8 cellular contexts compared by ENCODE assay signal in the genomic region with DNA sequence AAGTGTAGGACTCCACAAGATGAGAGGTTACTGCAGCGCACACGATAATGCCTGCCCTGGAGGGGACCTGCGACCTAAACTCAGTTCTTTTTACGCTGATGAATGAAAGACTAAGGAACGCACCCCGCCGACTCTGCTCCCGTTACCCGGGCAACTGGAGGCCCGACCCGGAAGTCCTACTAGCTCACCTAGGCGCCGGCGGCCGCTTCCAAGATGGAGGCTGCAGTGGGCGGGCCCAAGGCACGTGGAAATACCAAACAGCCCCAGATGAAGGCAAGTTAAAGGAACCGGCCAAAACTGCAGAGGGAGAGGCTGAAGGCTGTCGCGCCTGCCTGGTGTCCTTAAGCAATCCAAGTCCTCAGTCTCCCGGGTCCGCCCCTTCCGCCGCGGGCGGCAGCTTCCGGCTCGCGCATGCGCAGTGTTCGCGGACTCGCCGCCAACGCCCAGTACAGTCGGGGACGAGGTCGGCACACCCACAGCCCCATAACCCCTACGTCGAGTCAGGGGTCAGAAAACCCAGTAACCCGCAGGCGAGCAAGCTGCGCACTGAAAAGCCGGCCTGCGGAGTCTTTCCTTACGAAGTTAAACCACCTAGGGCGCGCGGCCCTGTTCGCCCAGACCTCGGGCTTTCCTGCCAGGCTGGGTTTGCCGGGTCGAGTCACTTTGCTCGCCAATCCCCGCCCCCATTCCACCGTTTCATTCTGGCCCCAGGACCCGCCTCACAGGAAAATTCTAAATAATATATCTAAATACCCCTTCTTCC. TPM values are rescaled to one million over a fixed set of nuclear protein-coding genes. Genes with fewer than 3 reads are reported as not detected.
DNase-seq lines count a peak whose midpoint lies in the region; ATAC-seq and TF ChIP-seq lines count a peak whose summit lies in the region.

A gene with protein sequence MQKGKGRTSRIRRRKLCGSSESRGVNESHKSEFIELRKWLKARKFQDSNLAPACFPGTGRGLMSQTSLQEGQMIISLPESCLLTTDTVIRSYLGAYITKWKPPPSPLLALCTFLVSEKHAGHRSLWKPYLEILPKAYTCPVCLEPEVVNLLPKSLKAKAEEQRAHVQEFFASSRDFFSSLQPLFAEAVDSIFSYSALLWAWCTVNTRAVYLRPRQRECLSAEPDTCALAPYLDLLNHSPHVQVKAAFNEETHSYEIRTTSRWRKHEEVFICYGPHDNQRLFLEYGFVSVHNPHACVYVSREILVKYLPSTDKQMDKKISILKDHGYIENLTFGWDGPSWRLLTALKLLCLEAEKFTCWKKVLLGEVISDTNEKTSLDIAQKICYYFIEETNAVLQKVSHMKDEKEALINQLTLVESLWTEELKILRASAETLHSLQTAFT (minus strand): TSS at position 368 of the 763 bp plus-strand sequence. CDS start 1,638 bp downstream, outside the sequence.

- H3K9me3 ChIP-seq in liver (ENCODE audit: control insufficient read depth in 4 of 4, low read length in 3 of 4), result no peaks in the 10 kb centered on the region

- H3K27me3 ChIP-seq in liver (ENCODE audit: control insufficient read depth in 4 of 4, insufficient read depth in 4 of 4, low read length in 3 of 4), result no peaks in the 10 kb centered on the region

- peaks cover 7 to 19% (median 16%) of the 10 kb centered on the region in 4 donors for H3K36me3 ChIP-seq in liver (ENCODE audit: control insufficient read depth in 4 of 4, insufficient read depth in 3 of 4, low read depth in 1 of 4, low read length in 3 of 4)

- H3K9ac ChIP-seq in liver (ENCODE audit: low read depth in 1 of 2, low read length in 2 of 2), result peak within 1 kb of the TSS; percentile 10 to 73

- under 1% methylated on average over 57 of the region's 57 CpGs for WGBS in liver

- DNase-seq in C1 segment of cervical spinal cord (lab: John Stamatoyannopoulos, UW), result peak; percentile 54 to 96 (median 91)
- DNase-seq in NCI-H748 treated with DMSO at 0.1 percent for 48 hours (lab: John Stamatoyannopoulos, UW), result peak; percentile 94
- DNase-seq in activated CD4-positive, alpha-beta T cell treated with anti-CD3 and anti-CD28 coated beads, Interleukin-2, amount 50 U/mL, for 24 hours (ENCODE audit: low read depth in 1 of 2, low spot score in 1 of 2), result peak; percentile 93 to 95
- peak; percentile 92 for DNase-seq in dermis blood vessel endothelial cell
- DNase-seq in stimulated activated CD4-positive, alpha-beta T cell treated with anti-CD3 and anti-CD28 coated beads, Interleukin-4, amount 100 ng/mL, for 24 hours, result peak; percentile 95

- peaks cover 6 to 22% (median 13%) of the 10 kb centered on the region in 4 donors for H3K4me1 ChIP-seq in liver (ENCODE audit: control insufficient read depth in 4 of 4, insufficient read depth in 4 of 4, low read length in 3 of 4)

- peak; percentile 85 for ATAC-seq in GM19372 (IDR thresholded peaks at IDR 0.05; ENCODE audit: low read depth, unreplicated experiment)
- ATAC-seq in HG03558 (IDR thresholded peaks at IDR 0.05; ENCODE audit: extremely low read depth, unreplicated experiment), result peak; percentile 63

- peak within 1 kb of the TSS; percentile 84 to 85 for H3K27ac ChIP-seq in liver (ENCODE audit: low read depth in 1 of 2, low read length in 2 of 2)

- TF ChIP-seq RAD21 in liver (IDR thresholded peaks at IDR 0.05), result peak in 1 of 2 donors; percentile 27

- TF ChIP-seq CTCF in liver (IDR thresholded peaks at IDR 0.05; ENCODE audit: low read depth, low read length, missing input control), result no peak

- peak within 1 kb of the TSS; percentile 63 to 100 (median 96) for H3K4me3 ChIP-seq in liver (ENCODE audit: low read depth in 1 of 3, low read length in 3 of 3)

TF ChIP-seq in liver, 16 proteins besides CTCF, POLR2A, EP300 and RAD21:
- TF ChIP-seq GABPA (IDR thresholded peaks at IDR 0.05 in 1 of 2, conservative IDR thresholded peaks at IDR 0.05 in 1 of 2), result peak; percentile 46 to 93
- no peak for TF ChIP-seq EGR1 (IDR thresholded peaks at IDR 0.05; ENCODE audit: low read depth in 2 of 2)
- peak; percentile 48 for TF ChIP-seq SP1 (IDR thresholded peaks at IDR 0.05)
- TF ChIP-seq RXRA (IDR thresholded peaks at IDR 0.05), result peak; percentile 45 to 78
- TF ChIP-seq YY1 (IDR thresholded peaks at IDR 0.05), result peak; percentile 98
- peak; percentile 18 to 38 for TF ChIP-seq HNF4A (conservative IDR thresholded peaks at IDR 0.05)
- TF ChIP-seq JUND (IDR thresholded peaks at IDR 0.05), result no peak
- TF ChIP-seq FOXA2 (IDR thresholded peaks at IDR 0.05), result no peak
- TF ChIP-seq, protein P1, sequence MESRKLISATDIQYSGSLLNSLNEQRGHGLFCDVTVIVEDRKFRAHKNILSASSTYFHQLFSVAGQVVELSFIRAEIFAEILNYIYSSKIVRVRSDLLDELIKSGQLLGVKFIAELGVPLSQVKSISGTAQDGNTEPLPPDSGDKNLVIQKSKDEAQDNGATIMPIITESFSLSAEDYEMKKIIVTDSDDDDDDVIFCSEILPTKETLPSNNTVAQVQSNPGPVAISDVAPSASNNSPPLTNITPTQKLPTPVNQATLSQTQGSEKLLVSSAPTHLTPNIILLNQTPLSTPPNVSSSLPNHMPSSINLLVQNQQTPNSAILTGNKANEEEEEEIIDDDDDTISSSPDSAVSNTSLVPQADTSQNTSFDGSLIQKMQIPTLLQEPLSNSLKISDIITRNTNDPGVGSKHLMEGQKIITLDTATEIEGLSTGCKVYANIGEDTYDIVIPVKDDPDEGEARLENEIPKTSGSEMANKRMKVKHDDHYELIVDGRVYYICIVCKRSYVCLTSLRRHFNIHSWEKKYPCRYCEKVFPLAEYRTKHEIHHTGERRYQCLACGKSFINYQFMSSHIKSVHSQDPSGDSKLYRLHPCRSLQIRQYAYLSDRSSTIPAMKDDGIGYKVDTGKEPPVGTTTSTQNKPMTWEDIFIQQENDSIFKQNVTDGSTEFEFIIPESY (IDR thresholded peaks at IDR 0.05), result no peak
- TF ChIP-seq, protein P2, sequence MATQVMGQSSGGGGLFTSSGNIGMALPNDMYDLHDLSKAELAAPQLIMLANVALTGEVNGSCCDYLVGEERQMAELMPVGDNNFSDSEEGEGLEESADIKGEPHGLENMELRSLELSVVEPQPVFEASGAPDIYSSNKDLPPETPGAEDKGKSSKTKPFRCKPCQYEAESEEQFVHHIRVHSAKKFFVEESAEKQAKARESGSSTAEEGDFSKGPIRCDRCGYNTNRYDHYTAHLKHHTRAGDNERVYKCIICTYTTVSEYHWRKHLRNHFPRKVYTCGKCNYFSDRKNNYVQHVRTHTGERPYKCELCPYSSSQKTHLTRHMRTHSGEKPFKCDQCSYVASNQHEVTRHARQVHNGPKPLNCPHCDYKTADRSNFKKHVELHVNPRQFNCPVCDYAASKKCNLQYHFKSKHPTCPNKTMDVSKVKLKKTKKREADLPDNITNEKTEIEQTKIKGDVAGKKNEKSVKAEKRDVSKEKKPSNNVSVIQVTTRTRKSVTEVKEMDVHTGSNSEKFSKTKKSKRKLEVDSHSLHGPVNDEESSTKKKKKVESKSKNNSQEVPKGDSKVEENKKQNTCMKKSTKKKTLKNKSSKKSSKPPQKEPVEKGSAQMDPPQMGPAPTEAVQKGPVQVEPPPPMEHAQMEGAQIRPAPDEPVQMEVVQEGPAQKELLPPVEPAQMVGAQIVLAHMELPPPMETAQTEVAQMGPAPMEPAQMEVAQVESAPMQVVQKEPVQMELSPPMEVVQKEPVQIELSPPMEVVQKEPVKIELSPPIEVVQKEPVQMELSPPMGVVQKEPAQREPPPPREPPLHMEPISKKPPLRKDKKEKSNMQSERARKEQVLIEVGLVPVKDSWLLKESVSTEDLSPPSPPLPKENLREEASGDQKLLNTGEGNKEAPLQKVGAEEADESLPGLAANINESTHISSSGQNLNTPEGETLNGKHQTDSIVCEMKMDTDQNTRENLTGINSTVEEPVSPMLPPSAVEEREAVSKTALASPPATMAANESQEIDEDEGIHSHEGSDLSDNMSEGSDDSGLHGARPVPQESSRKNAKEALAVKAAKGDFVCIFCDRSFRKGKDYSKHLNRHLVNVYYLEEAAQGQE (IDR thresholded peaks at IDR 0.05), result peak; percentile 16
- TF ChIP-seq, protein P3, sequence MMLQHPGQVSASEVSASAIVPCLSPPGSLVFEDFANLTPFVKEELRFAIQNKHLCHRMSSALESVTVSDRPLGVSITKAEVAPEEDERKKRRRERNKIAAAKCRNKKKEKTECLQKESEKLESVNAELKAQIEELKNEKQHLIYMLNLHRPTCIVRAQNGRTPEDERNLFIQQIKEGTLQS (IDR thresholded peaks at IDR 0.05), result no peak
- TF ChIP-seq TAF1 (conservative IDR thresholded peaks at IDR 0.05), result peak; percentile 48
- TF ChIP-seq, protein P4, sequence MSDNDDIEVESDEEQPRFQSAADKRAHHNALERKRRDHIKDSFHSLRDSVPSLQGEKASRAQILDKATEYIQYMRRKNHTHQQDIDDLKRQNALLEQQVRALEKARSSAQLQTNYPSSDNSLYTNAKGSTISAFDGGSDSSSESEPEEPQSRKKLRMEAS (IDR thresholded peaks at IDR 0.05), result peak; percentile 78
- peak; percentile 76 for TF ChIP-seq NR2F2 (IDR thresholded peaks at IDR 0.05)

RNA-seq across cellular contexts. Expression of the gene that starts here (rescaled TPM):
- 9.9 and 16.8 TPM in 2 replicates for total RNA-seq in dermis blood vessel endothelial cell
- total RNA-seq in liver, result 10 to 100 TPM in 1 of 2 donors, 1 to 10 TPM in 1; 8.3 to 12.0 TPM
- polyA plus RNA-seq in liver, result 1 to 10 TPM; 2.9 to 5.3 TPM

Comparison
In these comparisons a context has a peak if more than half of its experiments do, and no peak if none do; other contexts are left out.
1. Peak in every context shown above with its lines: DNase-seq, ATAC-seq, H3K4me3 ChIP-seq and H3K27ac ChIP-seq.